ENCODE assay signal across 9 cellular contexts in genomic region chr5:130875673-130876072, GRCh38.
"Had no signal": no experiment of that assay in that cellular context is flagged by ENCODE, and none has a peak within 500 bp of the region (broad histone marks: within the 10 kb centered on the region; RNA-seq: fewer than 3 reads in every experiment).

No MANE protein-coding gene starts in this region.

- H3K4me1 ChIP-seq: HAP-1 had no signal

- DNase-seq: GOT3, H7, HFFc6 had no signal

- H3K4me1 Mint-ChIP-seq: IgD-negative memory B cell had no signal

- H3K9me3 ChIP-seq: HAP-1 had no signal

- H2AFZ ChIP-seq: GM23248 had no signal

- H3K36me3 Mint-ChIP-seq: IgD-negative memory B cell had no signal

- H3K36me3 ChIP-seq: HAP-1 had no signal

- H3K4me3 Mint-ChIP-seq: HFFc6, IgD-negative memory B cell had no signal

- H3K4me3 ChIP-seq: GM23248, HAP-1 had no signal

- H3K27ac ChIP-seq: GM23248, HL-60 had no signal

- ATAC-seq: HCT116, HepG2 had no signal

- H3K27ac Mint-ChIP-seq: HFFc6, IgD-negative memory B cell had no signal
